8 cellular contexts compared by ENCODE assay signal in the genomic region with DNA sequence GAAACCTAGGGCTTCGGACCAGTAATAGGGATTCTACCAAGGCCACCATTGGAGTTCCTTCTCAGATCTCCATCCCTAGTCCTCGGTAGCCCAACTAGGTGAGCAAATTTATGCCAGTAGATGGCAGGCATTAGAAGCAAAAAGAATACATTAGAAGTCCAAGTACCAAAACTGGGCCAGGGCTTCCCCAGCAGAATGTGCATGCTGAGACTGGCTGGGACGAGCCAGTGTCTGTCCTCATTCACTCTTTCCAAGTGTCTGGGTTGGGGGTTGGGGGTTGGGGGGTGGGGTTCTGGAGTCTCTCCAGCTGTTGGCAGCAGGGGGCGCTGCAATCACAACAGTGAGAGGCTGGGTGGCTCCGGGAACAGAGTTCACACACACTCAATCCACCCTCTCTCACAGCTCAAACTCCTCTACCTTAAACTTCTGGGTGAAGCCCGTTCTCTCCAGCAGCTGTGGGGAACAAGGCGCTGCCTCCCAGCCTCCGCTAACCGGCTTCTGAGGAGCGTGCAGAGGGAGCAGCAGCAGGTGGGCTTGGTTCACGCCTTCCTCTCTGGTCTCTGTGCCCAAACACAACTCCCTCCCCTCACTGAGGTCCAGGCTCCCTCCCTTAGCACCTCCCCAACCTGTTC. TPM values are rescaled to one million over a fixed set of nuclear protein-coding genes. Genes with fewer than 3 reads are reported as not detected.
DNase-seq lines count a peak whose midpoint lies in the region; ATAC-seq and FAIRE-seq lines count a peak whose summit lies in the region.

No MANE protein-coding gene starts in this region.

- DNase-seq in AML-193 (lab: John Stamatoyannopoulos, UW) (peak; percentile 23 to 33), HCEC 1CT (peak; percentile 72), RCC 7860 (ENCODE audit: low spot score) (peak; percentile 16), hepatic stellate cell (ENCODE audit: low spot score) (peak; percentile 85)
- DNase-seq in activated naive CD8-positive, alpha-beta T cell treated with anti-CD3 and anti-CD28 coated beads, Interleukin-2, amount 10 ng/mL, durations not matched to agents 7 days and 5 days = peak; percentile 78
- peak; percentile 19 to 53 for DNase-seq in stimulated activated CD4-positive, alpha-beta T cell treated with anti-CD3 and anti-CD28 coated beads, Interleukin-1b, Interleukin-23, amount 100 ng/mL, for 4 hours (ENCODE audit: low read depth in 2 of 2)
- DNase-seq in natural killer cell treated with Interleukin-12 subunit alpha and Interleukin-12 subunit beta and Interleukin-15 and Interleukin-18, amount 100 ng/mL, for 72 hours (ENCODE audit: low spot score) = no peak

- peaks cover 6% of the 10 kb centered on the region for H3K27me3 Mint-ChIP-seq in activated naive CD8-positive, alpha-beta T cell treated with anti-CD3 and anti-CD28 coated beads, Interleukin-2, amount 10 ng/mL, durations not matched to agents 7 days and 5 days
- H3K27me3 Mint-ChIP-seq in natural killer cell treated with Interleukin-12 subunit alpha and Interleukin-12 subunit beta and Interleukin-15 and Interleukin-18, amount 100 ng/mL, for 72 hours = peaks cover 0 to 6% of the 10 kb centered on the region in 2 donors

- no peaks in the 10 kb centered on the region for H3K9me3 Mint-ChIP-seq in activated naive CD8-positive, alpha-beta T cell treated with anti-CD3 and anti-CD28 coated beads, Interleukin-2, amount 10 ng/mL, durations not matched to agents 7 days and 5 days
- H3K9me3 Mint-ChIP-seq in natural killer cell treated with Interleukin-12 subunit alpha and Interleukin-12 subunit beta and Interleukin-15 and Interleukin-18, amount 100 ng/mL, for 72 hours = no peaks in the 10 kb centered on the region

- no peak overlapping the region for H3K4me3 Mint-ChIP-seq in activated naive CD8-positive, alpha-beta T cell treated with anti-CD3 and anti-CD28 coated beads, Interleukin-2, amount 10 ng/mL, durations not matched to agents 7 days and 5 days
- no peak overlapping the region for H3K4me3 Mint-ChIP-seq in natural killer cell treated with Interleukin-12 subunit alpha and Interleukin-12 subunit beta and Interleukin-15 and Interleukin-18, amount 100 ng/mL, for 72 hours

- POLR2A ChIA-PET in activated naive CD8-positive, alpha-beta T cell treated with anti-CD3 and anti-CD28 coated beads, Interleukin-2, amount 10 ng/mL, durations not matched to agents 7 days and 5 days (lab: Charles Lee) = interaction anchor here (1.2 to 2.1 kb wide), 2 partner anchors 85 to 322 kb away, joined by 3 to 12 read pairs; a partner anchor contains a TSS

- no peaks in the 10 kb centered on the region for H3K36me3 Mint-ChIP-seq in activated naive CD8-positive, alpha-beta T cell treated with anti-CD3 and anti-CD28 coated beads, Interleukin-2, amount 10 ng/mL, durations not matched to agents 7 days and 5 days
- H3K36me3 Mint-ChIP-seq in natural killer cell treated with Interleukin-12 subunit alpha and Interleukin-12 subunit beta and Interleukin-15 and Interleukin-18, amount 100 ng/mL, for 72 hours = no peaks in the 10 kb centered on the region

- no peak overlapping the region for H3K27ac Mint-ChIP-seq in activated naive CD8-positive, alpha-beta T cell treated with anti-CD3 and anti-CD28 coated beads, Interleukin-2, amount 10 ng/mL, durations not matched to agents 7 days and 5 days
- no peak overlapping the region for H3K27ac Mint-ChIP-seq in natural killer cell treated with Interleukin-12 subunit alpha and Interleukin-12 subunit beta and Interleukin-15 and Interleukin-18, amount 100 ng/mL, for 72 hours

- H3K4me1 Mint-ChIP-seq in activated naive CD8-positive, alpha-beta T cell treated with anti-CD3 and anti-CD28 coated beads, Interleukin-2, amount 10 ng/mL, durations not matched to agents 7 days and 5 days = peaks cover 4% of the 10 kb centered on the region
- H3K4me1 Mint-ChIP-seq in natural killer cell treated with Interleukin-12 subunit alpha and Interleukin-12 subunit beta and Interleukin-15 and Interleukin-18, amount 100 ng/mL, for 72 hours (ENCODE audit: low read depth in 2 of 2) = no peaks in the 10 kb centered on the region

- ATAC-seq in activated naive CD8-positive, alpha-beta T cell treated with anti-CD3 and anti-CD28 coated beads, Interleukin-2, amount 10 ng/mL, durations not matched to agents 7 days and 5 days (ENCODE audit: low read depth) = peak; percentile 83
- ATAC-seq in HG03378 (IDR thresholded peaks at IDR 0.05; ENCODE audit: unreplicated experiment) = no peak
- ATAC-seq in natural killer cell treated with Interleukin-12 subunit alpha and Interleukin-12 subunit beta and Interleukin-15 and Interleukin-18, amount 100 ng/mL, for 72 hours = no peak

- no peak for FAIRE-seq in RCC 7860 (lab: Jason Lieb, UNC)

RNA-seq across cellular contexts. Expression of a gene that starts 57.5 kb away (rescaled TPM):
- under 1 TPM in 1 of 2 experiments, not detected in 1; 0.31 TPM for total RNA-seq in activated naive CD8-positive, alpha-beta T cell treated with anti-CD3 and anti-CD28 coated beads, Interleukin-2, amount 10 ng/mL, durations not matched to agents 7 days and 5 days
- total RNA-seq in natural killer cell treated with Interleukin-12 subunit alpha and Interleukin-12 subunit beta and Interleukin-15 and Interleukin-18, amount 100 ng/mL, for 72 hours = not detected

RNA-seq across cellular contexts. Expression of a gene that starts 59.9 kb away (rescaled TPM):
- not detected for total RNA-seq in activated naive CD8-positive, alpha-beta T cell treated with anti-CD3 and anti-CD28 coated beads, Interleukin-2, amount 10 ng/mL, durations not matched to agents 7 days and 5 days
- not detected for total RNA-seq in natural killer cell treated with Interleukin-12 subunit alpha and Interleukin-12 subunit beta and Interleukin-15 and Interleukin-18, amount 100 ng/mL, for 72 hours
